In the genomic region with DNA sequence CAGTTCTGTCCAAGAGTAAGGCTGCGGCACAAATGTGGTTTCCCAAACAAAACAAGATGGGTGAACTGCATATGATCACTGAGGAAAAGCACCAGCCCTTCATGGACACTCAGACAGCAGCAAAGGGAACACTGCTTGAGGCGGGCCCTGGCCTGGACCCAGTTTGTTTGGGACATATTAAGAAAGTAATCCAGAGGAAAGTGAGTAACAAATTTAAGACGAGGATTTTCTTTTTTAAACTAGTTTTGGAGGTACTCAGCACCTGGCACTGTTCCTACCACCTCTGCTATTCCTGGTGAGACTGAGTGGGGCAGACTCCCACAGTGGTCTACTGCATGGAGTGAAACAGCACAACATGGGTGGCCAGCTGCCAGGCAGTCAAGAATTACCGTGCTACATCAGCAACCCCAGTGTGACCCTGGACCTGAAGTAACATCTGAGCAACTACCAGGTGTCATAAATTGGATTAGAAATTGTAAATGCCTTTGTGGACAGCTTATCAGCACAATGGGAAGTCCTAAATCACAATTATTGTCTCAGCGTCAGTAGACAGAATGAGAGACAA, we compare ENCODE assay signal across 19 cellular contexts. TPM values are rescaled to one million over a fixed set of nuclear protein-coding genes. Genes with fewer than 3 reads are reported as not detected.
"Had no signal": no experiment of that assay in that cellular context is flagged by ENCODE, and none has a peak within 500 bp of the region (broad histone marks: within the 10 kb centered on the region; RNA-seq: fewer than 3 reads in every experiment).

No MANE protein-coding gene starts in this region.

- H3K27me3 ChIP-seq: heart right ventricle, spleen, stomach, transverse colon had no signal

- H3K4me1 Mint-ChIP-seq: naive thymus-derived CD4-positive, alpha-beta T cell had no signal

- H3K9me3 Mint-ChIP-seq: naive thymus-derived CD4-positive, alpha-beta T cell; nephron progenitor cell had no signal

- H3K4me3 ChIP-seq: heart right ventricle, spleen, stomach, thoracic aorta, transverse colon had no signal

- H3K4me3 Mint-ChIP-seq: naive thymus-derived CD4-positive, alpha-beta T cell; nephron progenitor cell had no signal

- H3K27me3 Mint-ChIP-seq: naive thymus-derived CD4-positive, alpha-beta T cell had no signal

- ATAC-seq: heart right ventricle; naive thymus-derived CD4-positive, alpha-beta T cell; sciatic nerve had no signal

- H3K9me3 ChIP-seq: heart right ventricle, spleen, stomach, thoracic aorta, transverse colon had no signal

- H3K27ac ChIP-seq: heart right ventricle, spleen, stomach, thoracic aorta, transverse colon had no signal

- H3K27ac Mint-ChIP-seq: naive thymus-derived CD4-positive, alpha-beta T cell; nephron progenitor cell had no signal

- H3K4me1 ChIP-seq: spleen, stomach, transverse colon had no signal

- DNase-seq: dermis blood vessel endothelial cell; erythroblast; heart right ventricle; kidney glomerular epithelial cell; mammary epithelial cell; nephron progenitor cell; posterior cingulate gyrus; spleen; stimulated activated CD4-positive, alpha-beta T cell treated with anti-CD3 and anti-CD28 coated beads, Interleukin-15, amount 100 ng/mL, for 24 hours; stimulated activated CD4-positive, alpha-beta T cell treated with anti-CD3 and anti-CD28 coated beads, Interleukin-1b, Interleukin-23, amount 100 ng/mL, for 48 hours; stimulated activated CD4-positive, alpha-beta T cell treated with anti-CD3 and anti-CD28 coated beads, Interleukin-4, amount 100 ng/mL, for 24 hours; stimulated activated naive CD4-positive, alpha-beta T cell; stomach; substantia nigra; transverse colon had no signal

RNA-seq across cellular contexts. Expression of a gene that starts 28.5 kb away (rescaled TPM):
- polyA plus RNA-seq: naive thymus-derived CD4-positive, alpha-beta T cell had no signal

RNA-seq across cellular contexts. Expression of a gene that starts 58.3 kb away (rescaled TPM):
- total RNA-seq: mononuclear cell had no signal
- polyA plus RNA-seq: naive thymus-derived CD4-positive, alpha-beta T cell had no signal
